15 cellular contexts compared by ENCODE assay signal in genomic region chr9:90726215-90726614, GRCh38.
DNase-seq lines count a peak whose midpoint lies in the region; ATAC-seq and TF ChIP-seq lines count a peak whose summit lies in the region.
"Had no signal": no experiment of that assay in that cellular context is flagged by ENCODE, and none has a peak within 500 bp of the region (broad histone marks: within the 10 kb centered on the region; RNA-seq: fewer than 3 reads in every experiment).

No MANE protein-coding gene starts in this region.

- intact Hi-C loops in sigmoid colon (cut with DNase I) = no loop called here

- no peak for TF ChIP-seq POLR2A in sigmoid colon (IDR thresholded peaks at IDR 0.05)

- no peak overlapping the region for H3K9ac ChIP-seq in OCI-LY1 (ENCODE audit: low read length)
- H3K9ac ChIP-seq: BLaER1 had no signal

- ATAC-seq in GM18861 (IDR thresholded peaks at IDR 0.05; ENCODE audit: unreplicated experiment) = no peak
- no peak for ATAC-seq in naive thymus-derived CD8-positive, alpha-beta T cell
- ATAC-seq: stimulated activated memory B cell treated with anti-CD40 and anti-IgM and Interleukin-4, amounts not matched to agents 10 μg/mL and 1 μg/mL and 100 μg/mL, for 72 hours; upper lobe of right lung had no signal

- no peaks in the 10 kb centered on the region for H3K9me3 Mint-ChIP-seq in naive thymus-derived CD8-positive, alpha-beta T cell
- H3K9me3 Mint-ChIP-seq: activated CD4-positive, alpha-beta memory T cell treated with anti-CD3 and anti-CD28 coated beads, Interleukin-2, amount 10 ng/mL, durations not matched to agents 7 days and 5 days; stimulated activated memory B cell treated with anti-CD40 and anti-IgM and Interleukin-4, amounts not matched to agents 10 μg/mL and 1 μg/mL and 100 μg/mL, for 72 hours had no signal

- H3K9me2 ChIP-seq in DOHH2 (replicated peaks; ENCODE audit: control insufficient read depth, low read length) = no peaks in the 10 kb centered on the region
- no peaks in the 10 kb centered on the region for H3K9me2 ChIP-seq in OCI-LY1 (ENCODE audit: low read depth, low read length)

- TF ChIP-seq EP300 in sigmoid colon (IDR thresholded peaks at IDR 0.05) = no peak

- DNase-seq in H7 (peak; percentile 68), iPS DF 4.7 (ENCODE audit: extremely low read depth, low spot score) (peak; percentile 3), COLO668 (lab: John Stamatoyannopoulos, UW; ENCODE audit: unreplicated experiment) (no peak), sigmoid colon (no peak)
- no peak for DNase-seq in naive thymus-derived CD8-positive, alpha-beta T cell
- DNase-seq: activated CD4-positive, alpha-beta memory T cell treated with anti-CD3 and anti-CD28 coated beads, Interleukin-2, amount 10 ng/mL, durations not matched to agents 7 days and 5 days; adrenal gland; NCI-H2107; occipital lobe; upper lobe of right lung had no signal

- H3K36me3 Mint-ChIP-seq in naive thymus-derived CD8-positive, alpha-beta T cell = no peaks in the 10 kb centered on the region
- H3K36me3 Mint-ChIP-seq: stimulated activated memory B cell treated with anti-CD40 and anti-IgM and Interleukin-4, amounts not matched to agents 10 μg/mL and 1 μg/mL and 100 μg/mL, for 72 hours had no signal

- H4K20me1 ChIP-seq in DOHH2 (ENCODE audit: control insufficient read depth, insufficient read depth, low read depth, low read length) (no peaks in the 10 kb centered on the region), OCI-LY1 (ENCODE audit: insufficient read depth, low read length) (no peaks in the 10 kb centered on the region)
- H4K20me1 ChIP-seq: BLaER1 had no signal

- WGBS in sigmoid colon, 2 donors = 91 to 93% methylated on average over 5 of the region's 5 CpGs

- no peaks in the 10 kb centered on the region for H3K4me1 Mint-ChIP-seq in naive thymus-derived CD8-positive, alpha-beta T cell
- H3K4me1 Mint-ChIP-seq: activated CD4-positive, alpha-beta memory T cell treated with anti-CD3 and anti-CD28 coated beads, Interleukin-2, amount 10 ng/mL, durations not matched to agents 7 days and 5 days had no signal

- H3K4me3 ChIP-seq in DOHH2 (ENCODE audit: low read length) (no peak overlapping the region), H7 (ENCODE audit: insufficient read depth, low read depth, low read length) (no peak overlapping the region), OCI-LY1 (ENCODE audit: low read depth, low read length, poor library complexity, severe bottlenecking) (no peak overlapping the region), sigmoid colon (no peak overlapping the region)
- H3K4me3 ChIP-seq: adrenal gland, BLaER1, upper lobe of right lung had no signal

- H3K4me2 ChIP-seq in DOHH2 (ENCODE audit: low read length) (no peak overlapping the region), OCI-LY1 (ENCODE audit: low read length) (no peak overlapping the region)

- TF ChIP-seq CTCF in DOHH2 (IDR thresholded peaks at IDR 0.05; ENCODE audit: low read depth, low read length, poor library complexity, severe bottlenecking) = peak; percentile 57
- TF ChIP-seq CTCF in OCI-LY1 (IDR thresholded peaks at IDR 0.05; ENCODE audit: low read length) = peak; percentile 52
- TF ChIP-seq CTCF in sigmoid colon (IDR thresholded peaks at IDR 0.05) = no peak

- H3K9me3 ChIP-seq in DOHH2 (ENCODE audit: control insufficient read depth, insufficient read depth, low read length) (no peaks in the 10 kb centered on the region), OCI-LY1 (ENCODE audit: low read length) (no peaks in the 10 kb centered on the region), sigmoid colon (no peaks in the 10 kb centered on the region)
- H3K9me3 ChIP-seq: adrenal gland, upper lobe of right lung had no signal

- H3K36me3 ChIP-seq in DOHH2 (ENCODE audit: control insufficient read depth, low read length) = no peaks in the 10 kb centered on the region
- H3K36me3 ChIP-seq in H7 (replicated peaks; ENCODE audit: control insufficient read depth, insufficient read depth, low read length) = no peaks in the 10 kb centered on the region
- no peaks in the 10 kb centered on the region; the same call in 1 of the 2 replicates for H3K36me3 ChIP-seq in OCI-LY1 (ENCODE audit: insufficient read depth, low read length)
- no peaks in the 10 kb centered on the region for H3K36me3 ChIP-seq in sigmoid colon
- H3K36me3 ChIP-seq: adrenal gland, BLaER1, upper lobe of right lung had no signal

- H3K27me3 Mint-ChIP-seq in naive thymus-derived CD8-positive, alpha-beta T cell = peaks cover 3 to 12% (median 5%) of the 10 kb centered on the region in 5 donors

- H3K27ac Mint-ChIP-seq in naive thymus-derived CD8-positive, alpha-beta T cell = no peak overlapping the region
- H3K27ac Mint-ChIP-seq: activated CD4-positive, alpha-beta memory T cell treated with anti-CD3 and anti-CD28 coated beads, Interleukin-2, amount 10 ng/mL, durations not matched to agents 7 days and 5 days; stimulated activated memory B cell treated with anti-CD40 and anti-IgM and Interleukin-4, amounts not matched to agents 10 μg/mL and 1 μg/mL and 100 μg/mL, for 72 hours had no signal

- H2AFZ ChIP-seq in OCI-LY1 (ENCODE audit: low read length) = no peak overlapping the region

- H3K4me1 ChIP-seq in DOHH2 (ENCODE audit: control insufficient read depth, low read length) (no peaks in the 10 kb centered on the region), OCI-LY1 (ENCODE audit: insufficient read depth, low read length, severe bottlenecking) (no peaks in the 10 kb centered on the region), sigmoid colon (no peaks in the 10 kb centered on the region)
- H3K4me1 ChIP-seq: adrenal gland, upper lobe of right lung had no signal

- H3K27me3 ChIP-seq in DOHH2 (ENCODE audit: control insufficient read depth, low read length) = peaks cover 7% of the 10 kb centered on the region
- no peaks in the 10 kb centered on the region for H3K27me3 ChIP-seq in H7 (ENCODE audit: control insufficient read depth, insufficient read depth, low read length)
- H3K27me3 ChIP-seq in OCI-LY1 (ENCODE audit: insufficient read depth, low read length) = no peaks in the 10 kb centered on the region
- H3K27me3 ChIP-seq in sigmoid colon = no peaks in the 10 kb centered on the region
- H3K27me3 ChIP-seq: adrenal gland, BLaER1, upper lobe of right lung had no signal

- no peak overlapping the region for H3K27ac ChIP-seq in DOHH2 (ENCODE audit: low read depth, low read length)
- no peak overlapping the region for H3K27ac ChIP-seq in OCI-LY1 (ENCODE audit: low read depth, low read length, poor library complexity, severe bottlenecking)
- H3K27ac ChIP-seq in sigmoid colon = no peak overlapping the region
- H3K27ac ChIP-seq: adrenal gland, BLaER1, upper lobe of right lung had no signal

- H3K79me2 ChIP-seq in DOHH2 (ENCODE audit: control insufficient read depth, low read length) (no peaks in the 10 kb centered on the region), OCI-LY1 (ENCODE audit: insufficient read depth, low read length) (no peaks in the 10 kb centered on the region)

- H3F3A ChIP-seq in DOHH2 (ENCODE audit: control insufficient read depth, insufficient read depth) (no peaks in the 10 kb centered on the region), OCI-LY1 (ENCODE audit: insufficient read depth, low read length) (no peaks in the 10 kb centered on the region)

- H3K4me3 Mint-ChIP-seq in naive thymus-derived CD8-positive, alpha-beta T cell = no peak overlapping the region
- H3K4me3 Mint-ChIP-seq: activated CD4-positive, alpha-beta memory T cell treated with anti-CD3 and anti-CD28 coated beads, Interleukin-2, amount 10 ng/mL, durations not matched to agents 7 days and 5 days; stimulated activated memory B cell treated with anti-CD40 and anti-IgM and Interleukin-4, amounts not matched to agents 10 μg/mL and 1 μg/mL and 100 μg/mL, for 72 hours had no signal

- POLR2A ChIA-PET in naive thymus-derived CD8-positive, alpha-beta T cell (lab: Charles Lee) = no interaction called here

Comparison
In these comparisons a context has a peak if more than half of its experiments do, and no peak if none do; other contexts are left out.
1. CTCF ChIP-seq: peak in DOHH2 (single experiment) and OCI-LY1 (single experiment); none in sigmoid colon (0 of 4).
2. DNase-seq: peak in H7 (single experiment) and iPS DF 4.7 (single experiment); none in naive thymus-derived CD8-positive, alpha-beta T cell (0 of 10), COLO668 (single experiment) and sigmoid colon (single experiment).